ENCODE assay signal across 37 cellular contexts in genomic region chr3:170911051-170911450, GRCh38.
"Had no signal": no experiment of that assay in that cellular context is flagged by ENCODE, and none has a peak within 500 bp of the region (broad histone marks: within the 10 kb centered on the region; RNA-seq: fewer than 3 reads in every experiment).

No MANE protein-coding gene starts in this region.

- H3K9me3 Mint-ChIP-seq: activated naive CD8-positive, alpha-beta T cell treated with anti-CD3 and anti-CD28 coated beads, Interleukin-2, amount 10 ng/mL, durations not matched to agents 7 days and 5 days had no signal

- H3K4me3 ChIP-seq: adrenal gland, body of pancreas, breast epithelium had no signal

- ATAC-seq: activated CD8-positive, alpha-beta memory T cell treated with anti-CD3 and anti-CD28 coated beads, Interleukin-2, amount 10 ng/mL, durations not matched to agents 7 days and 5 days; activated CD8-positive, alpha-beta T cell treated with anti-CD3 and anti-CD28 coated beads, Interleukin-2, amount 10 ng/mL, durations not matched to agents 7 days and 5 days; activated naive CD8-positive, alpha-beta T cell treated with anti-CD3 and anti-CD28 coated beads, Interleukin-2, amount 50 U/mL, for 24 hours; body of pancreas had no signal

- H3K27me3 ChIP-seq: adrenal gland, body of pancreas, brain microvascular endothelial cell, breast epithelium had no signal

- H3K36me3 Mint-ChIP-seq: activated CD8-positive, alpha-beta memory T cell treated with anti-CD3 and anti-CD28 coated beads, Interleukin-2, amount 10 ng/mL, durations not matched to agents 7 days and 5 days; activated naive CD4-positive, alpha-beta T cell treated with anti-CD3 and anti-CD28 coated beads, Interleukin-2, amount 50 U/mL, for 24 hours; activated naive CD8-positive, alpha-beta T cell; activated naive CD8-positive, alpha-beta T cell treated with anti-CD3 and anti-CD28 coated beads, Interleukin-2, amount 10 ng/mL, durations not matched to agents 7 days and 5 days had no signal

- H3K27ac ChIP-seq: adrenal gland, body of pancreas, brain microvascular endothelial cell, breast epithelium, VCaP had no signal

- H3K4me1 ChIP-seq: breast epithelium had no signal

- DNase-seq: activated B cell treated with CpG ODN at 0.5 μM for 24 hours; activated CD4-positive, alpha-beta memory T cell treated with anti-CD3 and anti-CD28 coated beads, Interleukin-2, amount 10 ng/mL, durations not matched to agents 7 days and 5 days; activated CD4-positive, alpha-beta T cell treated with anti-CD3 and anti-CD28 coated beads for 4 hours; activated CD4-positive, alpha-beta T cell treated with anti-CD3 and anti-CD28 coated beads, Interleukin-2, amount 10 ng/mL, durations not matched to agents 24 days and 14 days; activated CD4-positive, alpha-beta T cell treated with anti-CD3 and anti-CD28 coated beads, Interleukin-2, amount 50 U/mL, for 1 hour; activated CD4-positive, alpha-beta T cell treated with anti-CD3 and anti-CD28 coated beads, Interleukin-2, amount 50 U/mL, for 48 hours; activated CD4-positive, CD25-positive, alpha-beta regulatory T cell treated with anti-CD3 and anti-CD28 coated beads, Interleukin-2, amount 50 U/mL, for 72 hours; activated CD8-positive, alpha-beta memory T cell treated with anti-CD3 and anti-CD28 coated beads for 24 hours; activated CD8-positive, alpha-beta memory T cell treated with anti-CD3 and anti-CD28 coated beads, Interleukin-2, amount 10 ng/mL, durations not matched to agents 7 days and 5 days; activated CD8-positive, alpha-beta memory T cell treated with anti-CD3 and anti-CD28 coated beads, Interleukin-2, amount 50 U/mL, for 48 hours; activated CD8-positive, alpha-beta T cell treated with anti-CD3 and anti-CD28 coated beads, Interleukin-2, amount 10 ng/mL, durations not matched to agents 7 days and 5 days; activated effector memory CD4-positive, alpha-beta T cell treated with Interleukin-2 at 50 U/mL for 16 hours; activated gamma-delta T cell; activated naive CD4-positive, alpha-beta T cell treated with anti-CD3 and anti-CD28 coated beads, Interleukin-2, amount 10 ng/mL, durations not matched to agents 7 days and 5 days; activated naive CD4-positive, alpha-beta T cell treated with Interleukin-2 at 50 U/mL for 16 hours; activated naive CD8-positive, alpha-beta T cell treated with anti-CD3 and anti-CD28 coated beads, Interleukin-2, amount 10 ng/mL, durations not matched to agents 7 days and 5 days; activated naive CD8-positive, alpha-beta T cell treated with anti-CD3 and anti-CD28 coated beads, Interleukin-2, amount 50 U/mL, for 24 hours; activated T-cell treated with anti-CD3 and anti-CD28 coated beads, Interleukin-2, amount 50 U/mL, for 24 hours; activated T-cell treated with anti-CD3 and anti-CD28 coated beads, Interleukin-2, amount 50 U/mL, for 48 hours; adrenal gland; amniotic stem cell; aorta; body of pancreas; brain microvascular endothelial cell; central memory CD4-positive, alpha-beta T cell; T-helper 2 cell; T-helper 9 cell had no signal

- H3K4me3 Mint-ChIP-seq: activated B cell treated with CpG ODN at 0.5 μM for 24 hours; activated CD4-positive, alpha-beta memory T cell treated with anti-CD3 and anti-CD28 coated beads, Interleukin-2, amount 10 ng/mL, durations not matched to agents 7 days and 5 days; activated CD4-positive, alpha-beta T cell treated with anti-CD3 and anti-CD28 coated beads, Interleukin-2, amount 10 ng/mL, durations not matched to agents 24 days and 14 days; activated CD8-positive, alpha-beta memory T cell treated with anti-CD3 and anti-CD28 coated beads, Interleukin-2, amount 10 ng/mL, durations not matched to agents 7 days and 5 days; activated CD8-positive, alpha-beta T cell treated with anti-CD3 and anti-CD28 coated beads, Interleukin-2, amount 10 ng/mL, durations not matched to agents 7 days and 5 days; activated naive CD4-positive, alpha-beta T cell treated with anti-CD3 and anti-CD28 coated beads, Interleukin-2, amount 10 ng/mL, durations not matched to agents 7 days and 5 days; activated naive CD4-positive, alpha-beta T cell treated with anti-CD3 and anti-CD28 coated beads, Interleukin-2, amount 50 U/mL, for 24 hours; activated naive CD8-positive, alpha-beta T cell; activated naive CD8-positive, alpha-beta T cell treated with anti-CD3 and anti-CD28 coated beads, Interleukin-2, amount 10 ng/mL, durations not matched to agents 7 days and 5 days; activated naive CD8-positive, alpha-beta T cell treated with anti-CD3 and anti-CD28 coated beads, Interleukin-2, amount 50 U/mL, for 24 hours; activated T-cell treated with anti-CD3 and anti-CD28 coated beads, Interleukin-2, amount 50 U/mL, for 24 hours; T-helper 1 cell treated with Interleukin-12 subunit alpha and Interleukin-12 subunit beta and Interleukin-4 antibody, amounts not matched to agents 30 μg/mL and 1 μg/mL, for 36 hours; T-helper 2 cell treated with Interferon-gamma antibody and Interleukin-4, amounts not matched to agents 5 μg/mL and 100 μg/mL, for 36 hours had no signal

- H3K36me3 ChIP-seq: adrenal gland, brain microvascular endothelial cell, breast epithelium had no signal

- H3K27me3 Mint-ChIP-seq: activated B cell treated with CpG ODN at 0.5 μM for 24 hours; activated naive CD4-positive, alpha-beta T cell treated with anti-CD3 and anti-CD28 coated beads, Interleukin-2, amount 50 U/mL, for 24 hours; activated naive CD8-positive, alpha-beta T cell; activated T-cell treated with anti-CD3 and anti-CD28 coated beads, Interleukin-2, amount 50 U/mL, for 24 hours had no signal

- FAIRE-seq: astrocyte, colon, TTC549 had no signal

- H3K27ac Mint-ChIP-seq: activated B cell treated with CpG ODN at 0.5 μM for 24 hours; activated CD4-positive, alpha-beta memory T cell treated with anti-CD3 and anti-CD28 coated beads, Interleukin-2, amount 10 ng/mL, durations not matched to agents 7 days and 5 days; activated CD4-positive, alpha-beta T cell treated with anti-CD3 and anti-CD28 coated beads, Interleukin-2, amount 10 ng/mL, durations not matched to agents 24 days and 14 days; activated CD8-positive, alpha-beta memory T cell treated with anti-CD3 and anti-CD28 coated beads, Interleukin-2, amount 10 ng/mL, durations not matched to agents 7 days and 5 days; activated CD8-positive, alpha-beta T cell treated with anti-CD3 and anti-CD28 coated beads, Interleukin-2, amount 10 ng/mL, durations not matched to agents 7 days and 5 days; activated naive CD4-positive, alpha-beta T cell treated with anti-CD3 and anti-CD28 coated beads, Interleukin-2, amount 10 ng/mL, durations not matched to agents 7 days and 5 days; activated naive CD4-positive, alpha-beta T cell treated with anti-CD3 and anti-CD28 coated beads, Interleukin-2, amount 50 U/mL, for 24 hours; activated naive CD8-positive, alpha-beta T cell; activated naive CD8-positive, alpha-beta T cell treated with anti-CD3 and anti-CD28 coated beads, Interleukin-2, amount 10 ng/mL, durations not matched to agents 7 days and 5 days; activated naive CD8-positive, alpha-beta T cell treated with anti-CD3 and anti-CD28 coated beads, Interleukin-2, amount 50 U/mL, for 24 hours; activated T-cell treated with anti-CD3 and anti-CD28 coated beads, Interleukin-2, amount 50 U/mL, for 24 hours; activated T-helper 2 cell treated with anti-CD3 and anti-CD28 coated beads, Interferon-gamma antibody, Interleukin-2, Interleukin-4, amounts not matched to agents 10 μg/mL and 5 μg/mL and 100 μg/mL, durations not matched to agents 14 hours and 24 hours and 36 hours; T-helper 1 cell treated with Interleukin-12 subunit alpha and Interleukin-12 subunit beta and Interleukin-4 antibody, amounts not matched to agents 30 μg/mL and 1 μg/mL, for 36 hours; T-helper 2 cell treated with Interferon-gamma antibody and Interleukin-4, amounts not matched to agents 5 μg/mL and 100 μg/mL, for 36 hours had no signal
